Comparison of ENCODE assay signal across 30 cellular contexts in genomic region chr1:6534248-6534647, GRCh38. TPM values are rescaled to one million over a fixed set of nuclear protein-coding genes. Genes with fewer than 3 reads are reported as not detected.
"Had no signal": no experiment of that assay in that cellular context is flagged by ENCODE, and none has a peak within 500 bp of the region (broad histone marks: within the 10 kb centered on the region; RNA-seq: fewer than 3 reads in every experiment).

No MANE protein-coding gene starts in this region.

- H3K27ac ChIP-seq: esophagus squamous epithelium, left lung, pancreas, psoas muscle, testis, transverse colon, VCaP had no signal

- FAIRE-seq: pancreas had no signal

- H3K4me1 ChIP-seq: esophagus squamous epithelium, pancreas, psoas muscle, testis, transverse colon had no signal

- H3K27me3 ChIP-seq: esophagus squamous epithelium, heart right ventricle, left lung, pancreas, testis, transverse colon had no signal

- H3K9me3 ChIP-seq: esophagus squamous epithelium, heart right ventricle, left lung, mucosa of descending colon, pancreas, psoas muscle, testis, transverse colon had no signal

- H3K4me1 Mint-ChIP-seq: activated naive CD8-positive, alpha-beta T cell treated with anti-CD3 and anti-CD28 coated beads for 36 hours; nephron had no signal

- H3K4me3 Mint-ChIP-seq: activated CD4-positive, alpha-beta memory T cell treated with anti-CD3 and anti-CD28 coated beads for 36 hours; activated naive CD8-positive, alpha-beta T cell treated with anti-CD3 and anti-CD28 coated beads for 36 hours; activated T-cell treated with anti-CD3 and anti-CD28 coated beads, Interleukin-2, amount 50 U/mL, for 4 hours; activated T-helper 17 cell treated with anti-CD3 and anti-CD28 coated beads, Interleukin-2, amount 50 U/mL, for 72 hours; nephron had no signal

- H3K27ac Mint-ChIP-seq: activated CD4-positive, alpha-beta memory T cell treated with anti-CD3 and anti-CD28 coated beads for 36 hours; activated naive CD8-positive, alpha-beta T cell treated with anti-CD3 and anti-CD28 coated beads for 36 hours; nephron had no signal

- H3K9me3 Mint-ChIP-seq: activated CD4-positive, alpha-beta memory T cell treated with anti-CD3 and anti-CD28 coated beads for 36 hours; activated naive CD8-positive, alpha-beta T cell treated with anti-CD3 and anti-CD28 coated beads for 36 hours; activated T-cell treated with anti-CD3 and anti-CD28 coated beads, Interleukin-2, amount 50 U/mL, for 4 hours; activated T-helper 17 cell treated with anti-CD3 and anti-CD28 coated beads, Interleukin-2, amount 50 U/mL, for 72 hours; nephron had no signal

- H3K4me2 ChIP-seq: smooth muscle cell had no signal

- H3K27me3 Mint-ChIP-seq: activated CD4-positive, alpha-beta memory T cell treated with anti-CD3 and anti-CD28 coated beads for 36 hours; activated naive CD8-positive, alpha-beta T cell treated with anti-CD3 and anti-CD28 coated beads for 36 hours; activated T-helper 17 cell treated with anti-CD3 and anti-CD28 coated beads, Interleukin-2, amount 50 U/mL, for 72 hours had no signal

- DNase-seq: activated CD4-positive, alpha-beta memory T cell treated with anti-CD3 and anti-CD28 coated beads for 36 hours; activated CD4-positive, alpha-beta T cell treated with anti-CD3 and anti-CD28 coated beads for 48 hours; activated CD8-positive, alpha-beta memory T cell treated with anti-CD3 and anti-CD28 coated beads, Interleukin-2, amount 50 U/mL, for 4 hours; activated gamma-delta T cell treated with Interleukin-2 at 50 U/mL for 16 hours; activated naive CD8-positive, alpha-beta T cell treated with anti-CD3 and anti-CD28 coated beads for 36 hours; activated T-cell treated with anti-CD3 and anti-CD28 coated beads, Interleukin-2, amount 50 U/mL, for 4 hours; caudate nucleus; esophagus squamous epithelium; foreskin melanocyte; heart right ventricle; kidney glomerular epithelial cell; left lung; stimulated activated CD4-positive, alpha-beta T cell treated with anti-CD3 and anti-CD28 coated beads, Interleukin-15, amount 100 ng/mL, for 24 hours; stimulated activated CD4-positive, alpha-beta T cell treated with anti-CD3 and anti-CD28 coated beads, Interleukin-2, amount 100 ng/mL, for 24 hours; stimulated activated naive CD4-positive, alpha-beta T cell; testis; transverse colon had no signal

- ATAC-seq: activated T-cell treated with anti-CD3 and anti-CD28 coated beads, Interleukin-2, amount 50 U/mL, for 4 hours; activated T-helper 17 cell treated with anti-CD3 and anti-CD28 coated beads, Interleukin-2, amount 50 U/mL, for 72 hours; heart right ventricle; left lung; mucosa of descending colon; pancreas; psoas muscle had no signal

- H3K4me3 ChIP-seq: esophagus squamous epithelium, heart right ventricle, left lung, mucosa of descending colon, pancreas, psoas muscle, smooth muscle cell, testis, transverse colon had no signal

RNA-seq across cellular contexts. Expression of gene TAS1R1, which starts 20.9 kb away (rescaled TPM):
- total RNA-seq: activated CD4-positive, alpha-beta memory T cell treated with anti-CD3 and anti-CD28 coated beads for 36 hours; activated CD8-positive, alpha-beta memory T cell treated with anti-CD3 and anti-CD28 coated beads for 36 hours; activated naive CD8-positive, alpha-beta T cell treated with anti-CD3 and anti-CD28 coated beads for 36 hours; activated T-cell treated with anti-CD3 and anti-CD28 coated beads, Interleukin-2, amount 50 U/mL, for 4 hours; activated T-helper 17 cell treated with anti-CD3 and anti-CD28 coated beads, Interleukin-2, amount 50 U/mL, for 72 hours; esophagus squamous epithelium; glomerular endothelial cell; heart right ventricle; left lung; lung microvascular endothelial cell; mesenteric fat pad; pancreas; psoas muscle; smooth muscle cell; T-helper 1 cell treated with Interleukin-12 subunit alpha and Interleukin-12 subunit beta and Interleukin-4 antibody, amounts not matched to agents 30 ng/mL and 1 ng/mL, for 36 hours; urinary bladder had no signal
- polyA plus RNA-seq: heart right ventricle, pancreas had no signal
